ENCODE assay signal across 1 cellular context in genomic region chr6:28587011-28587745, GRCh38.
TF ChIP-seq lines count a peak whose summit lies in the region.

No MANE protein-coding gene starts in this region.

TF ChIP-seq in HepG2, 621 proteins besides CTCF, POLR2A, EP300 and RAD21 (continued from another document and continues in another):
- TF ChIP-seq ZBTB43 (CRISPR knock-in tag; conservative IDR thresholded peaks at IDR 0.05) = peak; percentile 73
- peak; percentile 30 for TF ChIP-seq DBP (CRISPR knock-in tag; IDR thresholded peaks at IDR 0.05; ENCODE audit: not compliant biosample characterization)
- peak; percentile 96 for TF ChIP-seq ETV5 (CRISPR knock-in tag; IDR thresholded peaks at IDR 0.05; ENCODE audit: borderline replicate concordance)
- no peak for TF ChIP-seq PBX2 (CRISPR knock-in tag; IDR thresholded peaks at IDR 0.05)
- TF ChIP-seq ISX (CRISPR knock-in tag; conservative IDR thresholded peaks at IDR 0.05) = no peak
- peak; percentile 66; the same call in 1 of the 2 replicates for TF ChIP-seq ZNF512 (CRISPR knock-in tag; IDR thresholded peaks at IDR 0.05)
- TF ChIP-seq SRSF4 (IDR thresholded peaks at IDR 0.05; ENCODE audit: low read depth, low read length, poor library complexity, severe bottlenecking) = no peak
- TF ChIP-seq LCORL (IDR thresholded peaks at IDR 0.05) = no peak
- no peak; the same call in 1 of the 2 replicates for TF ChIP-seq LCORL (CRISPR knock-in tag; IDR thresholded peaks at IDR 0.05)
- peak; percentile 84 for TF ChIP-seq ZNF121 (CRISPR knock-in tag; IDR thresholded peaks at IDR 0.05)
- TF ChIP-seq SYNCRIP (IDR thresholded peaks at IDR 0.05; ENCODE audit: insufficient read depth, low read depth, low read length) = no peak
- no peak for TF ChIP-seq FOSL1 (CRISPR knock-in tag; IDR thresholded peaks at IDR 0.05; ENCODE audit: borderline replicate concordance)
- TF ChIP-seq ZNF142 (CRISPR knock-in tag; IDR thresholded peaks at IDR 0.05) = no peak; the same call in 1 of the 2 replicates
- TF ChIP-seq RFX1 (IDR thresholded peaks at IDR 0.05) = no peak
- TF ChIP-seq ZNF790 (CRISPR knock-in tag; IDR thresholded peaks at IDR 0.05; ENCODE audit: borderline replicate concordance) = peak; percentile 95; the same call in 1 of the 2 replicates
- TF ChIP-seq IKZF5 (CRISPR knock-in tag; IDR thresholded peaks at IDR 0.05) = peak; percentile 87
- no peak for TF ChIP-seq ZSCAN20 (CRISPR knock-in tag; IDR thresholded peaks at IDR 0.05; ENCODE audit: borderline replicate concordance)
- TF ChIP-seq ZNF501 (CRISPR knock-in tag; IDR thresholded peaks at IDR 0.05) = no peak
- TF ChIP-seq, protein P1, sequence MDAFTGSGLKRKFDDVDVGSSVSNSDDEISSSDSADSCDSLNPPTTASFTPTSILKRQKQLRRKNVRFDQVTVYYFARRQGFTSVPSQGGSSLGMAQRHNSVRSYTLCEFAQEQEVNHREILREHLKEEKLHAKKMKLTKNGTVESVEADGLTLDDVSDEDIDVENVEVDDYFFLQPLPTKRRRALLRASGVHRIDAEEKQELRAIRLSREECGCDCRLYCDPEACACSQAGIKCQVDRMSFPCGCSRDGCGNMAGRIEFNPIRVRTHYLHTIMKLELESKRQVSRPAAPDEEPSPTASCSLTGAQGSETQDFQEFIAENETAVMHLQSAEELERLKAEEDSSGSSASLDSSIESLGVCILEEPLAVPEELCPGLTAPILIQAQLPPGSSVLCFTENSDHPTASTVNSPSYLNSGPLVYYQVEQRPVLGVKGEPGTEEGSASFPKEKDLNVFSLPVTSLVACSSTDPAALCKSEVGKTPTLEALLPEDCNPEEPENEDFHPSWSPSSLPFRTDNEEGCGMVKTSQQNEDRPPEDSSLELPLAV (CRISPR knock-in tag; conservative IDR thresholded peaks at IDR 0.05; ENCODE audit: low read depth) = no peak
- TF ChIP-seq HNRNPK (IDR thresholded peaks at IDR 0.05; ENCODE audit: low read depth, low read length, poor library complexity, severe bottlenecking) = no peak
- peak; percentile 83 for TF ChIP-seq THAP9 (CRISPR knock-in tag; IDR thresholded peaks at IDR 0.05; ENCODE audit: borderline replicate concordance)
- no peak for TF ChIP-seq ATRX (CRISPR knock-in tag; IDR thresholded peaks at IDR 0.05; ENCODE audit: borderline replicate concordance)
- TF ChIP-seq SALL1 (CRISPR knock-in tag; IDR thresholded peaks at IDR 0.05) = peak; percentile 96
- TF ChIP-seq ZBTB20 (CRISPR knock-in tag; IDR thresholded peaks at IDR 0.05; ENCODE audit: borderline replicate concordance, low read depth) = peak; percentile 86
- no peak; the same call in 1 of the 2 replicates for TF ChIP-seq ZNF235 (CRISPR knock-in tag; IDR thresholded peaks at IDR 0.05; ENCODE audit: borderline replicate concordance)
- TF ChIP-seq ZNF766 (CRISPR knock-in tag; IDR thresholded peaks at IDR 0.05; ENCODE audit: borderline replicate concordance) = no peak
- TF ChIP-seq FOXA3 (CRISPR knock-in tag; IDR thresholded peaks at IDR 0.05) = peak; percentile 77
- peak; percentile 38; the same call in 1 of the 2 replicates for TF ChIP-seq ZIK1 (CRISPR knock-in tag; IDR thresholded peaks at IDR 0.05; ENCODE audit: borderline replicate concordance, low read depth)
- TF ChIP-seq ZNF710 (CRISPR knock-in tag; IDR thresholded peaks at IDR 0.05; ENCODE audit: borderline replicate concordance) = peak; percentile 71; the same call in 1 of the 2 replicates
- TF ChIP-seq MEF2D (CRISPR knock-in tag; IDR thresholded peaks at IDR 0.05) = peak; percentile 94; the same call in 1 of the 2 replicates
- TF ChIP-seq NFIC (IDR thresholded peaks at IDR 0.05; ENCODE audit: low read length) = peak; percentile 38; the same call in 1 of the 2 replicates
